22 cellular contexts compared by ENCODE assay signal in genomic region chr19:6825076-6825774, GRCh38. TPM values are rescaled to one million over a fixed set of nuclear protein-coding genes. Genes with fewer than 3 reads are reported as not detected.
"Had no signal": no experiment of that assay in that cellular context is flagged by ENCODE, and none has a peak within 500 bp of the region (broad histone marks: within the 10 kb centered on the region; RNA-seq: fewer than 3 reads in every experiment).

No MANE protein-coding gene starts in this region.

- H3K27me3 ChIP-seq: body of pancreas, cardiac muscle cell, foreskin keratinocyte, thyroid gland had no signal

- H3K27ac Mint-ChIP-seq: activated T-helper 17 cell treated with anti-CD3 and anti-CD28 coated beads, Interleukin-2, amount 50 U/mL, for 72 hours; dendritic cell treated with granulocyte-macrophage colony-stimulating factor and Interleukin-4, amounts not matched to agents 40 ng/mL and 50 ng/mL, for 4 days; memory B cell; stimulated activated naive CD8-positive, alpha-beta T cell treated with anti-CD3 and anti-CD28 coated beads, Interleukin-15, Interleukin-2, amounts not matched to agents 100 ng/mL and 50 ng/mL, for 24 hours had no signal

- H3K9me3 Mint-ChIP-seq: activated naive CD4-positive, alpha-beta T cell treated with anti-CD3 and anti-CD28 coated beads for 36 hours; activated T-helper 17 cell treated with anti-CD3 and anti-CD28 coated beads, Interleukin-2, amount 50 U/mL, for 72 hours; dendritic cell treated with granulocyte-macrophage colony-stimulating factor and Interleukin-4, amounts not matched to agents 40 ng/mL and 50 ng/mL, for 4 days; memory B cell; neural crest cell; stimulated activated naive CD8-positive, alpha-beta T cell treated with anti-CD3 and anti-CD28 coated beads, Interleukin-15, Interleukin-2, amounts not matched to agents 100 ng/mL and 50 ng/mL, for 24 hours had no signal

- ATAC-seq: activated T-helper 17 cell treated with anti-CD3 and anti-CD28 coated beads, Interleukin-2, amount 50 U/mL, for 72 hours; body of pancreas; foreskin keratinocyte; left colon; mucosa of descending colon had no signal

- H3K27me3 Mint-ChIP-seq: activated T-helper 17 cell treated with anti-CD3 and anti-CD28 coated beads, Interleukin-2, amount 50 U/mL, for 72 hours; dendritic cell treated with granulocyte-macrophage colony-stimulating factor and Interleukin-4, amounts not matched to agents 40 ng/mL and 50 ng/mL, for 4 days; memory B cell; stimulated activated naive CD8-positive, alpha-beta T cell treated with anti-CD3 and anti-CD28 coated beads, Interleukin-15, Interleukin-2, amounts not matched to agents 100 ng/mL and 50 ng/mL, for 24 hours had no signal

- H3K4me1 Mint-ChIP-seq: neural crest cell had no signal

- H3K9me3 ChIP-seq: body of pancreas, thyroid gland had no signal

- H3K4me3 Mint-ChIP-seq: activated naive CD4-positive, alpha-beta T cell treated with anti-CD3 and anti-CD28 coated beads for 36 hours; activated T-helper 17 cell treated with anti-CD3 and anti-CD28 coated beads, Interleukin-2, amount 50 U/mL, for 72 hours; dendritic cell treated with granulocyte-macrophage colony-stimulating factor and Interleukin-4, amounts not matched to agents 40 ng/mL and 50 ng/mL, for 4 days; memory B cell; neural crest cell; stimulated activated naive CD8-positive, alpha-beta T cell treated with anti-CD3 and anti-CD28 coated beads, Interleukin-15, Interleukin-2, amounts not matched to agents 100 ng/mL and 50 ng/mL, for 24 hours had no signal

- H3K27ac ChIP-seq: body of pancreas, cardiac muscle cell, foreskin keratinocyte, thyroid gland had no signal

- H3K36me3 ChIP-seq: cardiac muscle cell, thyroid gland had no signal

- H3K4me1 ChIP-seq: body of pancreas, foreskin keratinocyte, thyroid gland had no signal

- H3K4me3 ChIP-seq: body of pancreas, cardiac muscle cell, mucosa of descending colon, thyroid gland had no signal

- DNase-seq: activated CD4-positive, alpha-beta T cell treated with anti-CD3 and anti-CD28 coated beads for 1 hour; activated CD4-positive, alpha-beta T cell treated with anti-CD3 and anti-CD28 coated beads, Interleukin-2, amount 50 U/mL, for 4 hours; activated naive CD4-positive, alpha-beta T cell treated with anti-CD3 and anti-CD28 coated beads for 36 hours; anterior cingulate cortex; body of pancreas; effector CD8-positive, alpha-beta T cell; foreskin keratinocyte; left colon; mucosa of descending colon; occipital lobe; retina; stimulated activated CD4-positive, alpha-beta T cell treated with anti-CD3 and anti-CD28 coated beads, Interleukin-4, amount 100 ng/mL, for 24 hours; substantia nigra; T-helper 1 cell; thyroid gland had no signal

RNA-seq across cellular contexts. Expression of gene VAV1, which starts 52.7 kb away (rescaled TPM):
- total RNA-seq: cardiac muscle cell, glomerular endothelial cell, neural crest cell had no signal
- polyA plus RNA-seq: cardiac muscle cell had no signal

RNA-seq across cellular contexts. Expression of gene SH2D3A, which starts 58.0 kb away (rescaled TPM):
- total RNA-seq: neural crest cell, occipital lobe had no signal
